8 cellular contexts compared by ENCODE assay signal in the genomic region with DNA sequence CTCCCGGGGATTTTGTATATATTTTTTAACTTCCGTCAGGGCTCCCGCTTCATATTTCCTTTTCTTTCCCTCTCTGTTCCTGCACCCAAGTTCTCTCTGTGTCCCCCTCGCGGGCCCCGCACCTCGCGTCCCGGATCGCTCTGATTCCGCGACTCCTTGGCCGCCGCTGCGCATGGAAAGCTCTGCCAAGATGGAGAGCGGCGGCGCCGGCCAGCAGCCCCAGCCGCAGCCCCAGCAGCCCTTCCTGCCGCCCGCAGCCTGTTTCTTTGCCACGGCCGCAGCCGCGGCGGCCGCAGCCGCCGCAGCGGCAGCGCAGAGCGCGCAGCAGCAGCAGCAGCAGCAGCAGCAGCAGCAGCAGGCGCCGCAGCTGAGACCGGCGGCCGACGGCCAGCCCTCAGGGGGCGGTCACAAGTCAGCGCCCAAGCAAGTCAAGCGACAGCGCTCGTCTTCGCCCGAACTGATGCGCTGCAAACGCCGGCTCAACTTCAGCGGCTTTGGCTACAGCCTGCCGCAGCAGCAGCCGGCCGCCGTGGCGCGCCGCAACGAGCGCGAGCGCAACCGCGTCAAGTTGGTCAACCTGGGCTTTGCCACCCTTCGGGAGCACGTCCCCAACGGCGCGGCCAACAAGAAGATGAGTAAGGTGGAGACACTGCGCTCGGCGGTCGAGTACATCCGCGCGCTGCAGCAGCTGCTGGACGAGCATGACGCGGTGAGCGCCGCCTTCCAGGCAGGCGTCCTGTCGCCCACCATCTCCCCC. TPM values are rescaled to one million over a fixed set of nuclear protein-coding genes. Genes with fewer than 3 reads are reported as not detected.
DNase-seq lines count a peak whose midpoint lies in the region; ATAC-seq and TF ChIP-seq lines count a peak whose summit lies in the region.

No MANE protein-coding gene starts in this region.

- no peak for DNase-seq in CD8-positive, alpha-beta T cell
- DNase-seq in activated naive CD8-positive, alpha-beta T cell treated with anti-CD3 and anti-CD28 coated beads, Interleukin-2, amount 10 ng/mL, durations not matched to agents 7 days and 5 days: peak; percentile 56
- peak; percentile 60 for DNase-seq in iris pigment epithelial cell (ENCODE audit: low read depth)
- DNase-seq in testis: peak; percentile 54
- no peak for DNase-seq in HAP-1 (ENCODE audit: low spot score in 2 of 2)
- DNase-seq in activated effector memory CD4-positive, alpha-beta T cell treated with anti-CD3 and anti-CD28 coated beads, Interleukin-2, amount 50 U/mL, for 16 hours: no peak

- TF ChIP-seq POLR2A in testis (IDR thresholded peaks at IDR 0.05): no peak

- intact Hi-C loops in CD8-positive, alpha-beta T cell (cut with DNase I, micrococcal nuclease): no loop called here
- intact Hi-C loops in testis (cut with DNase I; ENCODE audit: low total_unique reads): no loop called here

- TF ChIP-seq CTCF in CD8-positive, alpha-beta T cell (IDR thresholded peaks at IDR 0.05): no peak
- TF ChIP-seq CTCF in testis (IDR thresholded peaks at IDR 0.05): no peak

- peaks cover 19% of the 10 kb centered on the region for H3K27me3 ChIP-seq in CD8-positive, alpha-beta T cell (ENCODE audit: insufficient read depth, low read length)
- no peaks in the 10 kb centered on the region for H3K27me3 ChIP-seq in testis
- H3K27me3 ChIP-seq in HAP-1 (ENCODE audit: low read depth): peaks cover 39% of the 10 kb centered on the region

- H3K4me3 ChIP-seq in CD8-positive, alpha-beta T cell (ENCODE audit: low read depth, low read length): no peak overlapping the region
- peak overlapping the region; percentile 39 to 50 for H3K4me3 ChIP-seq in testis
- no peak overlapping the region for H3K4me3 ChIP-seq in HAP-1

- H3K27ac ChIP-seq in CD8-positive, alpha-beta T cell (ENCODE audit: low read depth, low read length): no peak overlapping the region
- no peak overlapping the region for H3K27ac ChIP-seq in testis

- no peak for ATAC-seq in CD8-positive, alpha-beta T cell
- ATAC-seq in GM18907 (IDR thresholded peaks at IDR 0.05; ENCODE audit: unreplicated experiment) (peak; percentile 53), HG03196 (IDR thresholded peaks at IDR 0.05; ENCODE audit: unreplicated experiment) (peak; percentile 54)
- ATAC-seq in activated naive CD8-positive, alpha-beta T cell treated with anti-CD3 and anti-CD28 coated beads, Interleukin-2, amount 10 ng/mL, durations not matched to agents 7 days and 5 days (ENCODE audit: low read depth): no peak

- H3K36me3 ChIP-seq in CD8-positive, alpha-beta T cell (ENCODE audit: insufficient read depth, low read length): no peaks in the 10 kb centered on the region
- H3K36me3 ChIP-seq in testis (ENCODE audit: low read depth, missing control alignments) (no peaks in the 10 kb centered on the region), HAP-1 (replicated peaks) (no peaks in the 10 kb centered on the region)

- no peaks in the 10 kb centered on the region for H3K9me3 ChIP-seq in CD8-positive, alpha-beta T cell (ENCODE audit: low read length)
- H3K9me3 ChIP-seq in testis (no peaks in the 10 kb centered on the region), HAP-1 (no peaks in the 10 kb centered on the region)

- H3K36me3 Mint-ChIP-seq in CD8-positive, alpha-beta T cell: no peaks in the 10 kb centered on the region
- peaks cover 2% of the 10 kb centered on the region for H3K36me3 Mint-ChIP-seq in activated naive CD8-positive, alpha-beta T cell treated with anti-CD3 and anti-CD28 coated beads, Interleukin-2, amount 10 ng/mL, durations not matched to agents 7 days and 5 days

- no peaks in the 10 kb centered on the region for H3K9me3 Mint-ChIP-seq in CD8-positive, alpha-beta T cell
- peaks cover 8% of the 10 kb centered on the region for H3K9me3 Mint-ChIP-seq in activated naive CD8-positive, alpha-beta T cell treated with anti-CD3 and anti-CD28 coated beads, Interleukin-2, amount 10 ng/mL, durations not matched to agents 7 days and 5 days

- WGBS in testis, 2 donors: 1 to 2% methylated on average over 32 to 72 of the region's 83 CpGs

- H3K27ac Mint-ChIP-seq in CD8-positive, alpha-beta T cell: no peak overlapping the region
- H3K27ac Mint-ChIP-seq in activated naive CD8-positive, alpha-beta T cell treated with anti-CD3 and anti-CD28 coated beads, Interleukin-2, amount 10 ng/mL, durations not matched to agents 7 days and 5 days: no peak overlapping the region

- H3K4me1 ChIP-seq in CD8-positive, alpha-beta T cell (ENCODE audit: insufficient read depth, low read length): peaks cover 13% of the 10 kb centered on the region
- H3K4me1 ChIP-seq in testis: peaks cover 5% of the 10 kb centered on the region
- H3K4me1 ChIP-seq in HAP-1: no peaks in the 10 kb centered on the region

- POLR2A ChIA-PET in CD8-positive, alpha-beta T cell (lab: Charles Lee): no interaction called here
- POLR2A ChIA-PET in activated naive CD8-positive, alpha-beta T cell treated with anti-CD3 and anti-CD28 coated beads, Interleukin-2, amount 10 ng/mL, durations not matched to agents 7 days and 5 days (lab: Charles Lee): no interaction called here

- in situ Hi-C loops in HAP-1 (cut with MboI; ENCODE audit: low sequenced_read_pairs): no loop called here

- H3K27me3 Mint-ChIP-seq in CD8-positive, alpha-beta T cell (ENCODE audit: low read depth): peaks cover 80% of the 10 kb centered on the region
- peaks cover 89% of the 10 kb centered on the region for H3K27me3 Mint-ChIP-seq in activated naive CD8-positive, alpha-beta T cell treated with anti-CD3 and anti-CD28 coated beads, Interleukin-2, amount 10 ng/mL, durations not matched to agents 7 days and 5 days

- CTCF ChIA-PET in CD8-positive, alpha-beta T cell (lab: Charles Lee): no interaction called here

- H3K4me3 Mint-ChIP-seq in CD8-positive, alpha-beta T cell: peak overlapping the region; percentile 70
- peak overlapping the region; percentile 76 for H3K4me3 Mint-ChIP-seq in activated naive CD8-positive, alpha-beta T cell treated with anti-CD3 and anti-CD28 coated beads, Interleukin-2, amount 10 ng/mL, durations not matched to agents 7 days and 5 days

- H3K4me1 Mint-ChIP-seq in CD8-positive, alpha-beta T cell (ENCODE audit: low read depth): peaks cover 30% of the 10 kb centered on the region
- H3K4me1 Mint-ChIP-seq in activated naive CD8-positive, alpha-beta T cell treated with anti-CD3 and anti-CD28 coated beads, Interleukin-2, amount 10 ng/mL, durations not matched to agents 7 days and 5 days: peaks cover 20% of the 10 kb centered on the region

RNA-seq across cellular contexts. Expression of a gene that starts 0.8 kb away (rescaled TPM):
- not detected for total RNA-seq in CD8-positive, alpha-beta T cell
- total RNA-seq in activated naive CD8-positive, alpha-beta T cell treated with anti-CD3 and anti-CD28 coated beads, Interleukin-2, amount 10 ng/mL, durations not matched to agents 7 days and 5 days: not detected
- total RNA-seq in testis: under 1 TPM; 0.25 to 0.71 TPM
- polyA plus RNA-seq in testis (ENCODE audit: insufficient read depth, low read depth, low replicate concordance): 0.33 TPM

RNA-seq across cellular contexts. Expression of a gene that starts 41.2 kb away (rescaled TPM):
- total RNA-seq in CD8-positive, alpha-beta T cell: not detected
- not detected for total RNA-seq in activated naive CD8-positive, alpha-beta T cell treated with anti-CD3 and anti-CD28 coated beads, Interleukin-2, amount 10 ng/mL, durations not matched to agents 7 days and 5 days
- total RNA-seq in testis: 10 to 100 TPM in 1 of 2 donors, 1 to 10 TPM in 1; 9.3 to 18.4 TPM
- polyA plus RNA-seq in testis (ENCODE audit: insufficient read depth, low read depth, low replicate concordance): 23.2 TPM

Comparison
In these comparisons a context has a peak if more than half of its experiments do, and no peak if none do; other contexts are left out.
1. ATAC-seq: peak in GM18907 (single experiment) and HG03196 (single experiment); none in CD8-positive, alpha-beta T cell (single experiment) and activated naive CD8-positive, alpha-beta T cell treated with anti-CD3 and anti-CD28 coated beads, Interleukin-2, amount 10 ng/mL, durations not matched to agents 7 days and 5 days (single experiment).
2. DNase-seq: peak in activated naive CD8-positive, alpha-beta T cell treated with anti-CD3 and anti-CD28 coated beads, Interleukin-2, amount 10 ng/mL, durations not matched to agents 7 days and 5 days (single experiment), iris pigment epithelial cell (single experiment) and testis (single experiment); none in CD8-positive, alpha-beta T cell (0 of 7), HAP-1 (0 of 2) and activated effector memory CD4-positive, alpha-beta T cell treated with anti-CD3 and anti-CD28 coated beads, Interleukin-2, amount 50 U/mL, for 16 hours (single experiment).
3. H3K4me3 ChIP-seq: peak in testis (2 of 2); none in CD8-positive, alpha-beta T cell (single experiment) and HAP-1 (single experiment).
4. RNA of a gene that starts 41.2 kb away (total RNA-seq): 9.3 to 18.4 TPM in testis; not detected in CD8-positive, alpha-beta T cell and not detected in activated naive CD8-positive, alpha-beta T cell treated with anti-CD3 and anti-CD28 coated beads, Interleukin-2, amount 10 ng/mL, durations not matched to agents 7 days and 5 days; every median in the first group is over 4 times any median in the second.